Comparison of ENCODE assay signal across 12 cellular contexts in the genomic region with DNA sequence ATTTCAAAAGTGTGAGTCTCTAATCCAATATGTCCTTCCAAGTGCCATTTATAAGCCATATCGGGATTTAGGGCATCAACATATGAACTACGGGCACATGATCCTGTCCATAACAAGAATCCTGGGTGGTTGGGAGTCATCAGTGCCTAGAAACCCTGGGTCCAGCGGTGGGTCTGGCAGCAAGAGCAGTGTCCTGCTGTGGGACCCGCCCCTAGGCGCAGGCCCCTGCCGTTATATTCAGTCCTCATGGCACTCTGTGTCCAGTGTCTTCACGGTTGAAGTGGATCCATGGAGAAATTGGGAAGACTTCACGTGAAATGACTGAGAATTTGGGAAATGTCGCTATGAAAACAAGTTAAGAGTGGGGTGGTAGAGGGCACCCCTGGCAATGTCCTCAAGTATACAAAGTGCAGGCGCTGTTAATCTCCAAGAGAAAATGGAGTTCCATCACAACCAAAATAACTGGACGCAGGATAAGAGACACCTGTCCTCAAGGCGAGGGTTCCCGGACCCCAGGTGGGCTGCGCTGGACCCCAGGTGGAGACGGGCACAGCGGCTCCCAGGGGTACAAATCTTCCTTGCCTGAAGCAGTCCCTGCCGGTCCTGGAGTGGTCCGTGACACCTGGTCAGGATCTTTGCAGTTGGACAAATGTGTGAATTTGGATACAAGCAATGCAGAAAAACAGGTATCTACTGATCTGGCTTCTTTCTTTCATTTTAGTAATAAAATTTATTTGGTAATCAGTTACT. TPM values are rescaled to one million over a fixed set of nuclear protein-coding genes. Genes with fewer than 3 reads are reported as not detected.
DNase-seq lines count a peak whose midpoint lies in the region; ATAC-seq, FAIRE-seq and TF ChIP-seq lines count a peak whose summit lies in the region.
"Had no signal": no experiment of that assay in that cellular context is flagged by ENCODE, and none has a peak within 500 bp of the region (broad histone marks: within the 10 kb centered on the region; RNA-seq: fewer than 3 reads in every experiment).

No MANE protein-coding gene starts in this region.

- H3K27me3 Mint-ChIP-seq in astrocyte (ENCODE audit: low read depth, unreplicated experiment) = peaks cover 5% of the 10 kb centered on the region

- H3K9me3 ChIP-seq in SK-N-SH (no peaks in the 10 kb centered on the region), GM23248 (ENCODE audit: low read depth) (no peaks in the 10 kb centered on the region), astrocyte (ENCODE audit: insufficient read depth, low read depth, low read length) (no peaks in the 10 kb centered on the region), neutrophil (no peaks in the 10 kb centered on the region)
- no peaks in the 10 kb centered on the region for H3K9me3 ChIP-seq in effector memory CD4-positive, alpha-beta T cell (ENCODE audit: control insufficient read depth, low read length)

- no peaks in the 10 kb centered on the region for H3K79me2 ChIP-seq in SK-N-SH (ENCODE audit: insufficient read depth)
- H3K79me2 ChIP-seq in GM23248 (ENCODE audit: insufficient read depth) = no peaks in the 10 kb centered on the region
- no peaks in the 10 kb centered on the region for H3K79me2 ChIP-seq in astrocyte (ENCODE audit: insufficient read depth, low read length)

- no peaks in the 10 kb centered on the region for H3K9me2 ChIP-seq in SK-N-SH
- H3K9me2 ChIP-seq in GM23248 (ENCODE audit: insufficient read depth) = no peaks in the 10 kb centered on the region

- H2AFZ ChIP-seq in SK-N-SH (ENCODE audit: low read depth) (peak overlapping the region; percentile 79; the same call in 1 of the 2 replicates), GM23248 (peak overlapping the region; percentile 86), astrocyte (ENCODE audit: low read depth, low read length) (no peak overlapping the region)

- H3K36me3 ChIP-seq in SK-N-SH (replicated peaks in 1 of 2; ENCODE audit: control insufficient read depth in 1 of 2, insufficient read depth in 2 of 2, low read length in 1 of 2) (no peaks in the 10 kb centered on the region), GM23248 (ENCODE audit: low read depth) (no peaks in the 10 kb centered on the region), astrocyte (ENCODE audit: insufficient read depth, low read length) (no peaks in the 10 kb centered on the region), neutrophil (no peaks in the 10 kb centered on the region)
- H3K36me3 ChIP-seq in effector memory CD4-positive, alpha-beta T cell (ENCODE audit: control insufficient read depth, insufficient read depth, low read length) = no peaks in the 10 kb centered on the region

- no peak for DNase-seq in SK-N-SH
- no peak for DNase-seq in GM23248
- DNase-seq in astrocyte (ENCODE audit: low read depth) = no peak
- no peak for DNase-seq in stimulated activated CD4-positive, alpha-beta T cell treated with anti-CD3 and anti-CD28 coated beads, Interleukin-4, amount 100 ng/mL, for 1 hour
- no peak for DNase-seq in effector memory CD4-positive, alpha-beta T cell

- POLR2A ChIA-PET in SK-N-SH (lab: Yijun Ruan, JAX) = no interaction called here

- H3K4me1 ChIP-seq in SK-N-SH (ENCODE audit: control insufficient read depth in 1 of 2, insufficient read depth in 2 of 2, low read depth in 1 of 2, low read length in 1 of 2) (peaks cover 0 to 4% of the 10 kb centered on the region in 2 experiments; a peak in 2 of 4 replicates), GM23248 (ENCODE audit: insufficient read depth) (peaks cover 10% of the 10 kb centered on the region), astrocyte (ENCODE audit: insufficient read depth, low read length) (peaks cover 8% of the 10 kb centered on the region), neutrophil (ENCODE audit: control insufficient read depth in 1 of 2, insufficient read depth in 1 of 2, low read depth in 1 of 2, low read length in 1 of 2) (peaks cover 5 to 6% of the 10 kb centered on the region in 2 experiments)
- peaks cover 2% of the 10 kb centered on the region for H3K4me1 ChIP-seq in effector memory CD4-positive, alpha-beta T cell (ENCODE audit: control insufficient read depth, insufficient read depth, low read length, poor library complexity, severe bottlenecking)

- H3K4me3 ChIP-seq in SK-N-SH (ENCODE audit: low read depth in 2 of 2, low read length in 1 of 2) (peak overlapping the region in 1 of 2 experiments; percentile 40; a peak in 2 of 4 replicates), GM23248 (peak overlapping the region; percentile 48), astrocyte (ENCODE audit: insufficient read depth, low read depth, low read length) (no peak overlapping the region), neutrophil (ENCODE audit: low read depth in 1 of 2, low read length in 1 of 2) (peak overlapping the region; percentile 19 to 30)
- H3K4me3 ChIP-seq in effector memory CD4-positive, alpha-beta T cell (ENCODE audit: insufficient read depth, low read depth, low read length, poor library complexity, severe bottlenecking) = no peak overlapping the region
- H3K4me3 ChIP-seq: lung had no signal

- no peak for TF ChIP-seq RAD21 in SK-N-SH (IDR thresholded peaks at IDR 0.05; ENCODE audit: low read length)

- H3F3A ChIP-seq in SK-N-SH (replicated peaks; ENCODE audit: insufficient read depth) = no peaks in the 10 kb centered on the region
- H3F3A ChIP-seq in GM23248 (ENCODE audit: insufficient read depth) = peaks cover under 1% of the 10 kb centered on the region; the same call in 1 of the 2 replicates

- TF ChIP-seq EP300 in SK-N-SH (IDR thresholded peaks at IDR 0.05; ENCODE audit: borderline replicate concordance in 1 of 2, low read depth in 1 of 2, low read length in 1 of 2) = no peak

- H3K27me3 ChIP-seq in SK-N-SH (ENCODE audit: insufficient read depth) (no peaks in the 10 kb centered on the region), GM23248 (replicated peaks; ENCODE audit: insufficient read depth) (no peaks in the 10 kb centered on the region), astrocyte (ENCODE audit: insufficient read depth, low read length) (no peaks in the 10 kb centered on the region), neutrophil (no peaks in the 10 kb centered on the region)
- H3K27me3 ChIP-seq in effector memory CD4-positive, alpha-beta T cell (replicated peaks; ENCODE audit: control insufficient read depth, insufficient read depth, low read length, poor library complexity, severe bottlenecking) = peaks cover 4% of the 10 kb centered on the region

- CTCF ChIA-PET in SK-N-SH (lab: Yijun Ruan, JAX) = interaction anchor here (1.0 to 1.4 kb wide), 3 partner anchors 96 to 481 kb away, joined by 3 read pairs; no protein-coding TSS in a partner anchor

- TF ChIP-seq CTCF in SK-N-SH (IDR thresholded peaks at IDR 0.05) = no peak
- TF ChIP-seq CTCF in astrocyte (IDR thresholded peaks at IDR 0.05; ENCODE audit: insufficient read depth, low read depth, low read length) = no peak
- no peak for TF ChIP-seq CTCF in neutrophil (IDR thresholded peaks at IDR 0.05)

- peaks cover 2% of the 10 kb centered on the region for H3K9me3 Mint-ChIP-seq in astrocyte (ENCODE audit: unreplicated experiment)

- no peak overlapping the region for H3K4me3 Mint-ChIP-seq in astrocyte (ENCODE audit: unreplicated experiment)

- H4K20me1 ChIP-seq in SK-N-SH (ENCODE audit: insufficient read depth) (no peaks in the 10 kb centered on the region), GM23248 (ENCODE audit: insufficient read depth) (no peaks in the 10 kb centered on the region), astrocyte (ENCODE audit: insufficient read depth, low read length) (no peaks in the 10 kb centered on the region)

- H3K4me2 ChIP-seq in SK-N-SH (0 out of 2 replicates have a peak overlapping the region, but pooled peaks have one; percentile 38), GM23248 (ENCODE audit: unreplicated experiment) (peak overlapping the region; percentile 73), astrocyte (ENCODE audit: low read length) (peak overlapping the region; percentile 23)

- no peak for FAIRE-seq in astrocyte (lab: Jason Lieb, UNC)
- FAIRE-seq: small intestine had no signal

- H3K4me1 Mint-ChIP-seq in astrocyte (ENCODE audit: low read depth, unreplicated experiment) = peaks cover 9% of the 10 kb centered on the region

- no peak overlapping the region for H3K9ac ChIP-seq in SK-N-SH
- no peak overlapping the region; the same call in 1 of the 2 replicates for H3K9ac ChIP-seq in GM23248
- H3K9ac ChIP-seq in astrocyte (ENCODE audit: low read length) = no peak overlapping the region

- H3K27ac ChIP-seq in SK-N-SH (ENCODE audit: low read depth in 2 of 2, low read length in 1 of 2) (no peak overlapping the region), GM23248 (no peak overlapping the region), astrocyte (ENCODE audit: low read depth, low read length) (no peak overlapping the region), neutrophil (no peak overlapping the region)
- no peak overlapping the region for H3K27ac ChIP-seq in effector memory CD4-positive, alpha-beta T cell (ENCODE audit: insufficient read depth, low read length, poor library complexity, severe bottlenecking)
- H3K27ac ChIP-seq: epithelial cell of prostate had no signal

- in situ Hi-C loops in GM23248 (cut with MboI) = loop anchor here (10.0 kb wide), 2 partner anchors 183 to 403 kb away; no protein-coding TSS in a partner anchor

- no peaks in the 10 kb centered on the region for H3K36me3 Mint-ChIP-seq in astrocyte (ENCODE audit: low read depth, unreplicated experiment)
- H3K36me3 Mint-ChIP-seq: activated CD8-positive, alpha-beta memory T cell treated with anti-CD3 and anti-CD28 coated beads, Interleukin-2, amount 10 ng/mL, durations not matched to agents 7 days and 5 days had no signal

- H3K27ac Mint-ChIP-seq in astrocyte (ENCODE audit: unreplicated experiment) = no peak overlapping the region
- H3K27ac Mint-ChIP-seq: activated CD8-positive, alpha-beta memory T cell treated with anti-CD3 and anti-CD28 coated beads, Interleukin-2, amount 10 ng/mL, durations not matched to agents 7 days and 5 days had no signal

- no peak; the same call in 2 of the 3 replicates for ATAC-seq in SK-N-SH treated with all-trans-retinoic acid at 6 μM for 48 hours
- ATAC-seq in GM21786 (IDR thresholded peaks at IDR 0.05; ENCODE audit: unreplicated experiment) = no peak

- 77% methylated on average over 18 of the region's 18 CpGs for WGBS in SK-N-SH (ENCODE audit: low lambda C conversion rate)
- WGBS in GM23248 (ENCODE audit: low coverage in 1 of 2, low lambda C conversion rate in 2 of 2, missing lambda C conversion rate in 2 of 2), 2 experiments = 82% methylated on average over 18 of the region's 18 CpGs

TF ChIP-seq in SK-N-SH, 30 proteins besides CTCF, POLR2A, EP300 and RAD21 (continues in another document):
- no peak for TF ChIP-seq EZH2phosphoT487 (IDR thresholded peaks at IDR 0.05; ENCODE audit: borderline replicate concordance, low read depth)

RNA-seq across cellular contexts. Expression of a gene that starts 42.9 kb away (rescaled TPM):
- polyA plus RNA-seq in SK-N-SH (2012; rRNA removed) = 3.0 and 3.1 TPM in 2 replicates
- 1.9 and 2.3 TPM in 2 replicates for polyA plus RNA-seq in SK-N-SH (2012; cell fraction: cytosol; rRNA removed)
- polyA plus RNA-seq in SK-N-SH (2012; cell fraction: nucleus; rRNA removed) = 4.0 and 6.5 TPM in 2 replicates
- 3.1 TPM in 1 of 2 replicates, not detected in the other for total RNA-seq in GM23248 (2014; rRNA removed; shearing (Covaris generic))
- 0.48 and 1.4 TPM in 2 replicates for polyA plus RNA-seq in GM23248 (2016; fragmentation: Nextera tagmentation; extraction: Ambion mirVana)
- total RNA-seq in astrocyte = 0.62 and 1.6 TPM in 2 replicates
- total RNA-seq: activated CD8-positive, alpha-beta memory T cell treated with anti-CD3 and anti-CD28 coated beads, Interleukin-2, amount 10 ng/mL, durations not matched to agents 7 days and 5 days had no signal

Comparison
In these comparisons a context has a peak if more than half of its experiments do, and no peak if none do; other contexts are left out.
1. H3K4me2 ChIP-seq: peak in every context shown above with its lines; median percentile 73 in GM23248; 38 in SK-N-SH; 23 in astrocyte.
2. H3K4me3 ChIP-seq: peak in GM23248 (single experiment) and neutrophil (2 of 2); none in astrocyte (single experiment) and effector memory CD4-positive, alpha-beta T cell (single experiment).